ENCODE assay signal across 9 cellular contexts in the genomic region with DNA sequence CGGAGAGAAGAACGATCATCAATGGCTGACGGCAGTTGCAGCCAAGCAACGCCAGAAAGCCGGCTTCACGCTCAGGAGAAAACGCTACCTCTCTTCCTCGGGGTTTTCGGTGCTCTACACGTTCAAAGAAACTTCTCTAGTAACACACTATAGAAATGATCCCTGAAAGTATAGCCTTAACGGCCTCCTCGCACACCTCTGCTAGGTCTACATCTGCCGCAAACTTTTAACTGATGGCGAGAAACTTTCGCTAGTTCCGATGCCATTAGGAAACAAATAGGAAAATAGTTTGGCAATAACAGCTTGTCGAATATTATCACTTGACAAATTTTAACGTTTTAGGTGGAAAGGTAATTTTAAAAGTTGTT. TPM values are rescaled to one million over a fixed set of nuclear protein-coding genes. Genes with fewer than 3 reads are reported as not detected.
DNase-seq lines count a peak whose midpoint lies in the region; FAIRE-seq and TF ChIP-seq lines count a peak whose summit lies in the region.
"Not testable (repeated sequence)": the region's sequence is repeated elsewhere in the genome, so short reads cannot be mapped to it uniquely, and the experiment has no call there.
"Had no signal": no experiment of that assay in that cellular context is flagged by ENCODE, and none has a peak within 500 bp of the region (broad histone marks: within the 10 kb centered on the region; RNA-seq: fewer than 3 reads in every experiment).

No MANE protein-coding gene starts in this region.

- WGBS in ovary, 3 donors: 0% methylated on average over 5 of the region's 18 CpGs; no CpG with 5 or more reads in 2 of the 3 donors

- intact Hi-C loops in Caco-2 (cut with micrococcal nuclease; ENCODE audit: unreplicated experiment); ovary (cut with DNase I): not testable (repeated sequence)

- H3K4me2 ChIP-seq in keratinocyte (ENCODE audit: control insufficient read depth, extremely low read depth, insufficient read depth, low read depth, low read length): not testable (repeated sequence)

- H3K4me1 ChIP-seq in Caco-2; keratinocyte (ENCODE audit: control insufficient read depth, extremely low read depth, insufficient read depth, low read length); ovary (ENCODE audit: insufficient read depth): not testable (repeated sequence)

- not testable (repeated sequence) for H3K9ac ChIP-seq in keratinocyte (ENCODE audit: control insufficient read depth, extremely low read depth, insufficient read depth, low read length)

- peak overlapping the region; percentile 61 for H3K4me3 Mint-ChIP-seq in Caco-2 (ENCODE audit: unreplicated experiment)

- not testable (repeated sequence) for H3K4me1 Mint-ChIP-seq in Caco-2 (ENCODE audit: low read depth, unreplicated experiment)

- TF ChIP-seq POLR2A in ovary (IDR thresholded peaks at IDR 0.05): not testable (repeated sequence)

- H3K9me1 ChIP-seq in keratinocyte (ENCODE audit: control insufficient read depth, extremely low read depth, insufficient read depth, low read length): not testable (repeated sequence)

- FAIRE-seq in keratinocyte (lab: Jason Lieb, UNC): not testable (repeated sequence)

- H3K79me2 ChIP-seq in keratinocyte (ENCODE audit: control insufficient read depth, insufficient read depth, low read length): not testable (repeated sequence)

- not testable (repeated sequence) for TF ChIP-seq EP300 in ovary (IDR thresholded peaks at IDR 0.05)

- not testable (repeated sequence) for H3K27me3 ChIP-seq in Caco-2 (replicated peaks; ENCODE audit: control insufficient read depth, insufficient read depth, low read length); keratinocyte (ENCODE audit: control insufficient read depth, extremely low read depth, insufficient read depth, low read length); ovary

- H3K27me3 Mint-ChIP-seq in Caco-2 (ENCODE audit: insufficient read depth, unreplicated experiment): not testable (repeated sequence)

- H3K27ac Mint-ChIP-seq in Caco-2 (ENCODE audit: unreplicated experiment): peak overlapping the region; percentile 95

- not testable (repeated sequence) for H3K4me3 ChIP-seq in Caco-2 (ENCODE audit: low read depth, low read length); keratinocyte (ENCODE audit: control insufficient read depth in 2 of 3, extremely low read depth in 1 of 3, insufficient read depth in 2 of 3, low read depth in 1 of 3, low read length in 3 of 3); ovary

- POLR2A ChIA-PET in Caco-2 (lab: Charles Lee): not testable (repeated sequence)

- H3K27ac ChIP-seq in KOPT-K1 (ENCODE audit: low read depth, low read length, poor library complexity, severe bottlenecking) (peak overlapping the region; percentile 31), keratinocyte (ENCODE audit: control insufficient read depth, insufficient read depth, low read length) (peak overlapping the region; percentile 40)
- not testable (repeated sequence) for H3K27ac ChIP-seq in ovary

- CTCF ChIA-PET in Caco-2 (lab: Charles Lee): not testable (repeated sequence)

- not testable (repeated sequence) for H2AFZ ChIP-seq in keratinocyte (ENCODE audit: control insufficient read depth, low read length)

- not testable (repeated sequence) for TF ChIP-seq CTCF in Caco-2 (IDR thresholded peaks at IDR 0.05; ENCODE audit: insufficient read depth in 1 of 2, low read depth in 1 of 2, low read length in 1 of 2, severe bottlenecking in 1 of 2, unreplicated experiment in 1 of 2); keratinocyte (optimal IDR thresholded peaks at IDR 0.05 in 1 of 3, IDR thresholded peaks at IDR 0.05 in 1 of 3, conservative IDR thresholded peaks at IDR 0.05 in 1 of 3; ENCODE audit: extremely low read depth in 1 of 3, insufficient read depth in 2 of 3, low read length in 3 of 3); ovary (IDR thresholded peaks at IDR 0.05)

- not testable (repeated sequence) for H4K20me1 ChIP-seq in keratinocyte (ENCODE audit: control insufficient read depth, extremely low read depth, insufficient read depth, low read length)

- not testable (repeated sequence) for H3K36me3 ChIP-seq in Caco-2 (ENCODE audit: control insufficient read depth, insufficient read depth, low read length); KOPT-K1 (ENCODE audit: insufficient read depth, low read length); keratinocyte (ENCODE audit: control insufficient read depth in 2 of 2, extremely low read depth in 1 of 2, insufficient read depth in 2 of 2, low read length in 2 of 2); ovary

- DNase-seq in Caco-2; keratinocyte (ENCODE audit: low read depth, low spot score): not testable (repeated sequence)
- DNase-seq in SK-N-DZ (ENCODE audit: low spot score): peak; percentile 27
- peak; percentile 3 for DNase-seq in activated gamma-delta T cell treated with Interleukin-2 at 50 U/mL for 16 hours
- peak; percentile 8 for DNase-seq in dermis blood vessel endothelial cell
- DNase-seq in ovary: peak in 3 of 5 donors; percentile 3 to 13 (median 7)

- not testable (repeated sequence) for H3K9me3 ChIP-seq in Caco-2; KOPT-K1 (ENCODE audit: insufficient read depth, low read length, poor library complexity, severe bottlenecking); keratinocyte (ENCODE audit: control insufficient read depth, low read depth, low read length); ovary

- not testable (repeated sequence) for H3K9me3 Mint-ChIP-seq in Caco-2 (ENCODE audit: unreplicated experiment)

- not testable (repeated sequence) for BruUV-seq in Caco-2 (replicated peaks; lab: Mats Ljungman, UMichigan)

- H3K36me3 Mint-ChIP-seq in Caco-2 (ENCODE audit: insufficient read depth, unreplicated experiment): peaks cover 14% of the 10 kb centered on the region

- dilution Hi-C loops in keratinocyte (cut with MboI; ENCODE audit: extremely low pct_ligation_motif_present, low sequenced_read_pairs): not testable (repeated sequence)

RNA-seq across cellular contexts. Expression of gene GRAPL, which starts 14.9 kb away (rescaled TPM):
- total RNA-seq in Caco-2 (2022) (not detected in 2 replicates), dermis blood vessel endothelial cell (17.2 and 36.1 TPM in 2 replicates), ovary (1 to 10 TPM in 5 of 7 donors, under 1 TPM in 1, not detected in 1; 0.76 to 5.1 (median 1.8) TPM)
- polyA plus RNA-seq in SK-N-DZ (2014; cell fraction: cytosol; rRNA removed): not detected in 2 replicates
- 0.96 TPM in 1 of 2 replicates, not detected in the other for polyA plus RNA-seq in SK-N-DZ (2014; cell fraction: nucleus; rRNA removed)
- polyA plus RNA-seq in keratinocyte (not detected in 3 replicates), ovary (1 to 10 TPM; 1.0 to 3.6 TPM)
- polyA plus RNA-seq in keratinocyte (2011; ENCODE audit: low read depth): not detected
- not detected in 2 replicates for polyA plus RNA-seq in keratinocyte (2011; cell fraction: cytosol; rRNA removed)
- polyA plus RNA-seq in keratinocyte (2011; cell fraction: nucleus; rRNA removed): not detected in 2 replicates
- not detected in 2 replicates for polyA plus RNA-seq in keratinocyte (2012; ENCODE audit: low replicate concordance)
- not detected in 3 replicates for polyA minus RNA-seq in keratinocyte
- polyA minus RNA-seq in keratinocyte (2011; cell fraction: cytosol; rRNA and poly(A)+ RNA removed): not detected
- polyA minus RNA-seq in keratinocyte (2011; cell fraction: nucleus; rRNA and poly(A)+ RNA removed): 0.63 TPM in 1 of 2 replicates, not detected in the other
- total RNA-seq: GM23248, HT1080 had no signal
- polyA plus RNA-seq: GM23248 had no signal
